Comparison of ENCODE assay signal across 20 cellular contexts in genomic region chr2:174797792-174798276, GRCh38. TPM values are rescaled to one million over a fixed set of nuclear protein-coding genes. Genes with fewer than 3 reads are reported as not detected.
DNase-seq lines count a peak whose midpoint lies in the region; ATAC-seq, FAIRE-seq and TF ChIP-seq lines count a peak whose summit lies in the region.
"Had no signal": no experiment of that assay in that cellular context is flagged by ENCODE, and none has a peak within 500 bp of the region (broad histone marks: within the 10 kb centered on the region; RNA-seq: fewer than 3 reads in every experiment).

No MANE protein-coding gene starts in this region.

- FAIRE-seq in frontal cortex (lab: Jason Lieb, UNC): no peak
- FAIRE-seq: G401.6 had no signal

- DNase-seq in EL (peak; percentile 81), WTC11 (ENCODE audit: low spot score) (no peak), fibroblast of mammary gland (ENCODE audit: low read depth) (peak; percentile 75), renal cortical epithelial cell (ENCODE audit: low read depth) (peak; percentile 49), frontal cortex (ENCODE audit: low spot score in 2 of 2) (no peak), A172 (ENCODE audit: low spot score) (no peak), DMS53 (lab: John Stamatoyannopoulos, UW) (no peak)
- DNase-seq: activated naive CD8-positive, alpha-beta T cell treated with anti-CD3 and anti-CD28 coated beads for 36 hours; Caco-2; left ventricle myocardium superior; NCI-H774; OCI-M1; retina; SIG-M5; substantia nigra; T-helper 17 cell; WERI-Rb-1 had no signal

- H3K27me3 Mint-ChIP-seq in WTC11 (ENCODE audit: low read depth): no peaks in the 10 kb centered on the region
- H3K27me3 Mint-ChIP-seq: activated naive CD8-positive, alpha-beta T cell treated with anti-CD3 and anti-CD28 coated beads for 36 hours; T-helper 17 cell had no signal

- peaks cover 16% of the 10 kb centered on the region for H3K36me3 Mint-ChIP-seq in WTC11
- H3K36me3 Mint-ChIP-seq: activated naive CD8-positive, alpha-beta T cell treated with anti-CD3 and anti-CD28 coated beads for 36 hours had no signal

- no peak for TF ChIP-seq CTCF in WTC11 (IDR thresholded peaks at IDR 0.05)
- no peak for TF ChIP-seq CTCF in fibroblast of mammary gland (conservative IDR thresholded peaks at IDR 0.05; ENCODE audit: control insufficient read depth, insufficient read depth, low read depth, low read length)

- no peaks in the 10 kb centered on the region for H3K9me3 Mint-ChIP-seq in WTC11
- H3K9me3 Mint-ChIP-seq: activated naive CD8-positive, alpha-beta T cell treated with anti-CD3 and anti-CD28 coated beads for 36 hours had no signal

- POLR2A ChIA-PET in WTC11 (lab: Charles Lee): interaction anchor here (1.0 kb wide), 1 partner anchor 9 kb away, joined by 6 read pairs; no protein-coding TSS in a partner anchor

- H3K4me3 Mint-ChIP-seq in WTC11: no peak overlapping the region
- H3K4me3 Mint-ChIP-seq: activated naive CD8-positive, alpha-beta T cell treated with anti-CD3 and anti-CD28 coated beads for 36 hours; T-helper 17 cell had no signal

- no peak for ATAC-seq in WTC11
- no peak for ATAC-seq in GM19452 (IDR thresholded peaks at IDR 0.05; ENCODE audit: unreplicated experiment)
- ATAC-seq: left ventricle myocardium superior, T-helper 17 cell had no signal

- CTCF ChIA-PET in WTC11 (lab: Charles Lee): interaction anchor here (6.0 kb wide), 1 partner anchor 26 kb away, joined by 35 read pairs; no protein-coding TSS in a partner anchor

- no peak overlapping the region for H3K4me3 ChIP-seq in fibroblast of mammary gland (ENCODE audit: control insufficient read depth, low read depth, low read length)

- peaks cover 55% of the 10 kb centered on the region for H3K4me1 Mint-ChIP-seq in WTC11

- H3K27ac Mint-ChIP-seq in WTC11: peak overlapping the region; percentile 46; the same call in 1 of the 2 replicates
- H3K27ac Mint-ChIP-seq: activated naive CD8-positive, alpha-beta T cell treated with anti-CD3 and anti-CD28 coated beads for 36 hours; T-helper 17 cell had no signal

TF ChIP-seq in WTC11, 78 proteins besides CTCF, POLR2A, EP300 and RAD21:
- TF ChIP-seq MYBL2 (CRISPR knock-in tag; IDR thresholded peaks at IDR 0.05) (no peak), ZNF232 (CRISPR knock-in tag; IDR thresholded peaks at IDR 0.05) (no peak), RORB (CRISPR knock-in tag; IDR thresholded peaks at IDR 0.05) (no peak), KAT7 (CRISPR knock-in tag; IDR thresholded peaks at IDR 0.05; ENCODE audit: borderline replicate concordance) (no peak), ERG (CRISPR knock-in tag; IDR thresholded peaks at IDR 0.05) (no peak)

RNA-seq across cellular contexts. Expression of gene CHRNA1, which starts 33.6 kb away (rescaled TPM):
- total RNA-seq in WTC11 (2021) (not detected in 3 replicates), renal cortical epithelial cell (0.05 and 0.17 TPM in 2 replicates), frontal cortex (not detected)
- total RNA-seq in A172 (2014; rRNA removed; shearing (Covaris generic)): not detected in 2 replicates
- total RNA-seq: activated naive CD8-positive, alpha-beta T cell treated with anti-CD3 and anti-CD28 coated beads for 36 hours; Caco-2; left ventricle myocardium superior; MCF 10A had no signal

Comparison
In these comparisons a context has a peak if more than half of its experiments do, and no peak if none do; other contexts are left out.
1. DNase-seq: peak in EL (single experiment), fibroblast of mammary gland (single experiment) and renal cortical epithelial cell (single experiment); none in WTC11 (single experiment), frontal cortex (0 of 2), A172 (single experiment) and DMS53 (single experiment).